Comparison of ENCODE assay signal across 26 cellular contexts in genomic region chr1:99777752-99778151, GRCh38.
"Had no signal": no experiment of that assay in that cellular context is flagged by ENCODE, and none has a peak within 500 bp of the region (broad histone marks: within the 10 kb centered on the region; RNA-seq: fewer than 3 reads in every experiment).

No MANE protein-coding gene starts in this region.

- DNase-seq: activated CD4-positive, alpha-beta memory T cell treated with anti-CD3 and anti-CD28 coated beads, Interleukin-2, amount 10 ng/mL, durations not matched to agents 7 days and 5 days; activated CD4-positive, alpha-beta T cell treated with anti-CD3 and anti-CD28 coated beads, Interleukin-2, amount 50 U/mL, for 1 hour; activated CD4-positive, CD25-positive, alpha-beta regulatory T cell; activated gamma-delta T cell; activated naive CD4-positive, alpha-beta T cell treated with anti-CD3 and anti-CD28 coated beads, Interleukin-2, amount 10 ng/mL, durations not matched to agents 7 days and 5 days; activated naive CD8-positive, alpha-beta T cell treated with anti-CD3 and anti-CD28 coated beads for 36 hours; activated T-cell treated with anti-CD3 and anti-CD28 coated beads for 4 hours; activated T-cell treated with anti-CD3 and anti-CD28 coated beads, Interleukin-2, amount 50 U/mL, for 48 hours; brain microvascular endothelial cell; cerebellar nuclear complex; MM.1S; NCI-H1105; NCI-H1436 treated with DMSO at 0.1 percent for 48 hours; NCI-H187 treated with DMSO at 0.1 percent for 48 hours; NCI-H2081 treated with DMSO at 0.1 percent for 48 hours; NCI-H446; NCI-H748 treated with DMSO at 0.1 percent for 48 hours; Peyer's patch; Right ventricle myocardium superior; SJCRH30; SK-N-SH; T-helper 1 cell had no signal

- H3K9me2 ChIP-seq: SK-N-SH had no signal

- H3K36me3 ChIP-seq: brain microvascular endothelial cell, Peyer's patch, SJCRH30 had no signal

- H3K4me3 ChIP-seq: Peyer's patch, SJCRH30 had no signal

- H3K9ac ChIP-seq: KMS-11, SK-N-SH had no signal

- H3K4me2 ChIP-seq: KMS-11, SK-N-SH had no signal

- H3K4me1 ChIP-seq: Peyer's patch had no signal

- H3K27me3 ChIP-seq: brain microvascular endothelial cell, Peyer's patch, SJCRH30 had no signal

- H3K9me3 ChIP-seq: Peyer's patch, SJCRH30, SK-N-SH had no signal

- H3K27ac ChIP-seq: brain microvascular endothelial cell, KMS-11, Peyer's patch, RWPE1, SJCRH30, VCaP had no signal

- ATAC-seq: activated T-helper 17 cell treated with anti-CD3 and anti-CD28 coated beads, Interleukin-2, amount 50 U/mL, for 72 hours had no signal
